1 cellular context compared by ENCODE assay signal in the genomic region with DNA sequence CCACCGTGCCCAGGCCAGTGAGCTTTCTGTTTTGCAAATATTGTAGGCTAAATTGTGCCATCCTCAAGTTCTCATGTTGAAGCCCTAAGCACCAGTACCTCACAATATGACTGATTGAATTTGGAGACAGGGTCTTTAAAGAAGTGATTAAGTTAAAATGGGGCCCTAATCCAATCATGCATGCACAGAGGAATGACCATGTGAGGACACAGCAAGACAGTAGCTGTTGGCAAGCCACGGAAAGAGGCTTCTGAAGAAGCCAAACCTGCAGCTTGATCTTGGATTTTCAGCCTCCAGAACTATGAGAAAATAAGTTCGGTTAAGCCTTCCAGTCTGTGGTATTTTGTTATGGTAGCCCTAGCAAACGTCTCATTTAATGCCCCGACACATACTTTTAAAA.
TF ChIP-seq lines count a peak whose summit lies in the region.

No MANE protein-coding gene starts in this region.

TF ChIP-seq in SK-N-SH, 30 proteins besides CTCF, POLR2A, EP300 and RAD21:
- TF ChIP-seq, protein P1, sequence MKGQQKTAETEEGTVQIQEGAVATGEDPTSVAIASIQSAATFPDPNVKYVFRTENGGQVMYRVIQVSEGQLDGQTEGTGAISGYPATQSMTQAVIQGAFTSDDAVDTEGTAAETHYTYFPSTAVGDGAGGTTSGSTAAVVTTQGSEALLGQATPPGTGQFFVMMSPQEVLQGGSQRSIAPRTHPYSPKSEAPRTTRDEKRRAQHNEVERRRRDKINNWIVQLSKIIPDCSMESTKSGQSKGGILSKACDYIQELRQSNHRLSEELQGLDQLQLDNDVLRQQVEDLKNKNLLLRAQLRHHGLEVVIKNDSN (IDR thresholded peaks at IDR 0.05; ENCODE audit: borderline replicate concordance, low read depth) = no peak
- TF ChIP-seq NRF1 (IDR thresholded peaks at IDR 0.05; ENCODE audit: low read depth, low read length) (no peak), ELF1 (IDR thresholded peaks at IDR 0.05) (no peak), EZH2phosphoT487 (IDR thresholded peaks at IDR 0.05; ENCODE audit: borderline replicate concordance, low read depth) (no peak), POLR2AphosphoS5 (IDR thresholded peaks at IDR 0.05; ENCODE audit: low read depth, low read length) (no peak), NFIC (IDR thresholded peaks at IDR 0.05; ENCODE audit: borderline replicate concordance) (no peak), GABPA (IDR thresholded peaks at IDR 0.05; ENCODE audit: low read depth) (no peak), TAF1 (IDR thresholded peaks at IDR 0.05; ENCODE audit: borderline replicate concordance, low read depth, low read length) (no peak), YY1 (IDR thresholded peaks at IDR 0.05; ENCODE audit: low read depth) (no peak), TCF12 (IDR thresholded peaks at IDR 0.05) (no peak)
- TF ChIP-seq, protein P2, sequence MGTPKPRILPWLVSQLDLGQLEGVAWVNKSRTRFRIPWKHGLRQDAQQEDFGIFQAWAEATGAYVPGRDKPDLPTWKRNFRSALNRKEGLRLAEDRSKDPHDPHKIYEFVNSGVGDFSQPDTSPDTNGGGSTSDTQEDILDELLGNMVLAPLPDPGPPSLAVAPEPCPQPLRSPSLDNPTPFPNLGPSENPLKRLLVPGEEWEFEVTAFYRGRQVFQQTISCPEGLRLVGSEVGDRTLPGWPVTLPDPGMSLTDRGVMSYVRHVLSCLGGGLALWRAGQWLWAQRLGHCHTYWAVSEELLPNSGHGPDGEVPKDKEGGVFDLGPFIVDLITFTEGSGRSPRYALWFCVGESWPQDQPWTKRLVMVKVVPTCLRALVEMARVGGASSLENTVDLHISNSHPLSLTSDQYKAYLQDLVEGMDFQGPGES (IDR thresholded peaks at IDR 0.05; ENCODE audit: low read depth, low read length) = no peak
- TF ChIP-seq, protein P3, sequence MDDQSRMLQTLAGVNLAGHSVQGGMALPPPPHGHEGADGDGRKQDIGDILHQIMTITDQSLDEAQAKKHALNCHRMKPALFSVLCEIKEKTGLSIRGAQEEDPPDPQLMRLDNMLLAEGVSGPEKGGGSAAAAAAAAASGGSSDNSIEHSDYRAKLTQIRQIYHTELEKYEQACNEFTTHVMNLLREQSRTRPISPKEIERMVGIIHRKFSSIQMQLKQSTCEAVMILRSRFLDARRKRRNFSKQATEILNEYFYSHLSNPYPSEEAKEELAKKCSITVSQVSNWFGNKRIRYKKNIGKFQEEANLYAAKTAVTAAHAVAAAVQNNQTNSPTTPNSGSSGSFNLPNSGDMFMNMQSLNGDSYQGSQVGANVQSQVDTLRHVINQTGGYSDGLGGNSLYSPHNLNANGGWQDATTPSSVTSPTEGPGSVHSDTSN (IDR thresholded peaks at IDR 0.05) = no peak
- TF ChIP-seq, protein P4, sequence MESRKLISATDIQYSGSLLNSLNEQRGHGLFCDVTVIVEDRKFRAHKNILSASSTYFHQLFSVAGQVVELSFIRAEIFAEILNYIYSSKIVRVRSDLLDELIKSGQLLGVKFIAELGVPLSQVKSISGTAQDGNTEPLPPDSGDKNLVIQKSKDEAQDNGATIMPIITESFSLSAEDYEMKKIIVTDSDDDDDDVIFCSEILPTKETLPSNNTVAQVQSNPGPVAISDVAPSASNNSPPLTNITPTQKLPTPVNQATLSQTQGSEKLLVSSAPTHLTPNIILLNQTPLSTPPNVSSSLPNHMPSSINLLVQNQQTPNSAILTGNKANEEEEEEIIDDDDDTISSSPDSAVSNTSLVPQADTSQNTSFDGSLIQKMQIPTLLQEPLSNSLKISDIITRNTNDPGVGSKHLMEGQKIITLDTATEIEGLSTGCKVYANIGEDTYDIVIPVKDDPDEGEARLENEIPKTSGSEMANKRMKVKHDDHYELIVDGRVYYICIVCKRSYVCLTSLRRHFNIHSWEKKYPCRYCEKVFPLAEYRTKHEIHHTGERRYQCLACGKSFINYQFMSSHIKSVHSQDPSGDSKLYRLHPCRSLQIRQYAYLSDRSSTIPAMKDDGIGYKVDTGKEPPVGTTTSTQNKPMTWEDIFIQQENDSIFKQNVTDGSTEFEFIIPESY (IDR thresholded peaks at IDR 0.05; ENCODE audit: borderline replicate concordance, low read depth) = no peak
